ENCODE assay signal across 8 cellular contexts in the genomic region with DNA sequence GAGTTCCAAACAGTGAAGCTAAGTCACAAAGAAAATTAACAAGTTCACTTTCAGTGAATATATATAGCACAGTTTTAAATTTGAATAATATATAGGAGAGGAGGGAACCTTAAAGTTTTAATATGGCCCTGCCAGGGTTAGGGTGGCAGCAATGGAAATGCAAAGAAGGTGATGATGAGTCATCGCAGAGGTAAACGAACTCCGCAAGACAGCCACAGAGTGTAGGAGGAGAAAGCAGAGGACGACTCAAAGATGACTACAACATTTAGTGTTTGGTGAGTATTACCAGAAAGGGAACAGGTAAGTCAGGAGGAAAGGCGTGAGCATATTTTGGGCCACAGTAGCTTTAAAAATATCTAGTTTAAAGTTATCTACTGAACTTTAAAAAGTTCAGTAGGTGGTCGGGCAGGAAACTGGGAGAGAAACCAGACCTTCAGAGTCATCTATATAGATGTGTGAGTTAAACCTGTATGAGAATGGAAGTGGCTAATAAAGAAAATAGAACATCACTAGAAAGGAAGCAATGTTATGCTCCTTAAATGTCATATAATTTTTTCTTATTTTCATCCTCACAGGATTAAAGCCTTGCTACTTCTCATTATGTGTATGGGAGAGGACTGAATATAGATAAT.
A peak's percentile ranks its signal among the peaks of the same experiment; 100 is the strongest.
DNase-seq lines count a peak whose midpoint lies in the region; ATAC-seq and TF ChIP-seq lines count a peak whose summit lies in the region.

No MANE protein-coding gene starts in this region.

- H3K36me3 Mint-ChIP-seq in central memory CD8-positive, alpha-beta T cell (ENCODE audit: insufficient read depth), result peaks cover 2% of the 10 kb centered on the region

- no peak for TF ChIP-seq POLR2A in gastrocnemius medialis (IDR thresholded peaks at IDR 0.05)

- no peak overlapping the region for H3K27ac ChIP-seq in gastrocnemius medialis

- in situ Hi-C loops in GM13976 (cut with MboI; ENCODE audit: low sequenced_read_pairs, unreplicated experiment), result no loop called here
- in situ Hi-C loops in gastrocnemius medialis (cut with MboI; ENCODE audit: low sequenced_read_pairs in 4 of 4), result no loop called here

- H3K36me3 ChIP-seq in gastrocnemius medialis, result peaks cover 0 to 8% of the 10 kb centered on the region in 2 donors

- TF ChIP-seq CTCF in GM13976 (IDR thresholded peaks at IDR 0.05; ENCODE audit: borderline replicate concordance, control extremely low read depth, extremely low read depth, insufficient read depth, missing control alignments) (no peak), GM20000 (IDR thresholded peaks at IDR 0.05; ENCODE audit: extremely low read depth, missing control alignments) (no peak), gastrocnemius medialis (IDR thresholded peaks at IDR 0.05 in 4 of 5, conservative IDR thresholded peaks at IDR 0.05 in 1 of 5) (no peak)

- H3K9me3 Mint-ChIP-seq in central memory CD8-positive, alpha-beta T cell, result no peaks in the 10 kb centered on the region

- H3K27ac Mint-ChIP-seq in central memory CD8-positive, alpha-beta T cell (ENCODE audit: low read depth), result peak overlapping the region; percentile 26

- peaks cover 6% of the 10 kb centered on the region for H3K4me1 Mint-ChIP-seq in central memory CD8-positive, alpha-beta T cell

- no peaks in the 10 kb centered on the region for H3K4me1 ChIP-seq in gastrocnemius medialis

- no peaks in the 10 kb centered on the region for H3K9me3 ChIP-seq in gastrocnemius medialis

- no peaks in the 10 kb centered on the region for H3K27me3 ChIP-seq in gastrocnemius medialis

- DNase-seq in GM13976 (ENCODE audit: low spot score) (peak; percentile 29), GM20000 (ENCODE audit: low spot score) (peak; percentile 49), SW 1271 (lab: John Stamatoyannopoulos, UW) (no peak), NCI-H526 (lab: John Stamatoyannopoulos, UW) (no peak), RPMI8226 (no peak), gastrocnemius medialis (no peak)
- no peak for DNase-seq in central memory CD8-positive, alpha-beta T cell (ENCODE audit: low spot score in 2 of 2)

- H3K4me3 ChIP-seq in gastrocnemius medialis, result no peak overlapping the region

- H3K4me3 Mint-ChIP-seq in central memory CD8-positive, alpha-beta T cell, result no peak overlapping the region

- ATAC-seq in HG03175 (IDR thresholded peaks at IDR 0.05; ENCODE audit: unreplicated experiment) (peak; percentile 87), gastrocnemius medialis (no peak)
- no peak for ATAC-seq in central memory CD8-positive, alpha-beta T cell (replicated peaks; ENCODE audit: extremely low read depth, poor library complexity, severe bottlenecking)

- H3K27me3 Mint-ChIP-seq in central memory CD8-positive, alpha-beta T cell, result no peaks in the 10 kb centered on the region

- intact Hi-C loops in gastrocnemius medialis (cut with DNase I; ENCODE audit: low total_unique reads), result no loop called here

Comparison
In these comparisons a context has a peak if more than half of its experiments do, and no peak if none do; other contexts are left out.
1. DNase-seq: peak in GM13976 (single experiment) and GM20000 (single experiment); none in central memory CD8-positive, alpha-beta T cell (0 of 2), SW 1271 (0 of 2), NCI-H526 (0 of 2), RPMI8226 (single experiment) and gastrocnemius medialis (0 of 2).